In genomic region chr5:179912951-179913350, GRCh38 we compare ENCODE assay signal across 23 cellular contexts. TPM values are rescaled to one million over a fixed set of nuclear protein-coding genes. Genes with fewer than 3 reads are reported as not detected.
A peak's percentile ranks its signal among the peaks of the same experiment; 100 is the strongest.
DNase-seq lines count a peak whose midpoint lies in the region; ATAC-seq and TF ChIP-seq lines count a peak whose summit lies in the region.
"Had no signal": no experiment of that assay in that cellular context is flagged by ENCODE, and none has a peak within 500 bp of the region (broad histone marks: within the 10 kb centered on the region; RNA-seq: fewer than 3 reads in every experiment).

No MANE protein-coding gene starts in this region.

- H3K9me3 ChIP-seq in PC-9 (ENCODE audit: insufficient read depth, low read depth), result no peaks in the 10 kb centered on the region
- H3K9me3 ChIP-seq in prostate gland, result no peaks in the 10 kb centered on the region
- H3K9me3 ChIP-seq: right lobe of liver, SJCRH30 had no signal

- DNase-seq in CD14-positive monocyte (ENCODE audit: low spot score) (no peak), PC-9 (no peak), globus pallidus (ENCODE audit: low spot score) (peak; percentile 26), prostate gland (ENCODE audit: low spot score) (peak; percentile 74), omental fat pad (ENCODE audit: low spot score) (no peak), GDM1 (lab: John Stamatoyannopoulos, UW) (no peak), NCI-H510A (lab: John Stamatoyannopoulos, UW) (no peak)
- DNase-seq: activated CD8-positive, alpha-beta memory T cell treated with anti-CD3 and anti-CD28 coated beads, Interleukin-2, amount 10 ng/mL, durations not matched to agents 7 days and 5 days; activated effector memory CD4-positive, alpha-beta T cell treated with anti-CD3 and anti-CD28 coated beads, Interleukin-2, amount 50 U/mL, for 16 hours; amniotic stem cell; effector memory CD8-positive, alpha-beta T cell; NCI-H1105; NCI-H2107; NCI-H526 treated with DMSO at 0.1 percent for 48 hours; right lobe of liver; SJCRH30; stimulated activated naive CD8-positive, alpha-beta T cell treated with anti-CD3 and anti-CD28 coated beads, Interleukin-15, Interleukin-2, amounts not matched to agents 100 U/mL and 50 U/mL, for 24 hours; T-helper 2 cell had no signal

- no peak for TF ChIP-seq POLR2A in prostate gland (IDR thresholded peaks at IDR 0.05)

- no peaks in the 10 kb centered on the region for H3K36me3 Mint-ChIP-seq in CD14-positive monocyte
- H3K36me3 Mint-ChIP-seq: activated CD8-positive, alpha-beta memory T cell treated with anti-CD3 and anti-CD28 coated beads, Interleukin-2, amount 10 ng/mL, durations not matched to agents 7 days and 5 days; IgD-negative memory B cell; mesothelial cell of epicardium had no signal

- ATAC-seq in omental fat pad (ENCODE audit: low FRiP score), result no peak
- ATAC-seq in HG03565 (IDR thresholded peaks at IDR 0.05; ENCODE audit: unreplicated experiment), result no peak
- ATAC-seq: activated CD4-positive, CD25-positive, alpha-beta regulatory T cell treated with anti-CD3 and anti-CD28 coated beads, Interleukin-2, amount 50 U/mL, for 24 hours; activated CD8-positive, alpha-beta memory T cell treated with anti-CD3 and anti-CD28 coated beads, Interleukin-2, amount 10 ng/mL, durations not matched to agents 7 days and 5 days; effector memory CD8-positive, alpha-beta T cell; HCT116; stimulated activated naive CD8-positive, alpha-beta T cell treated with anti-CD3 and anti-CD28 coated beads, Interleukin-15, Interleukin-2, amounts not matched to agents 100 U/mL and 50 U/mL, for 24 hours had no signal

- H3K4me3 Mint-ChIP-seq in CD14-positive monocyte, result no peak overlapping the region
- H3K4me3 Mint-ChIP-seq: activated CD8-positive, alpha-beta memory T cell treated with anti-CD3 and anti-CD28 coated beads, Interleukin-2, amount 10 ng/mL, durations not matched to agents 7 days and 5 days; effector memory CD8-positive, alpha-beta T cell; IgD-negative memory B cell; mesothelial cell of epicardium had no signal

- no peaks in the 10 kb centered on the region for H3K9me2 ChIP-seq in PC-9 (ENCODE audit: insufficient read depth)

- H3K27ac Mint-ChIP-seq in CD14-positive monocyte, result peak overlapping the region; percentile 18 to 96 (median 94)
- H3K27ac Mint-ChIP-seq: activated CD8-positive, alpha-beta memory T cell treated with anti-CD3 and anti-CD28 coated beads, Interleukin-2, amount 10 ng/mL, durations not matched to agents 7 days and 5 days; effector memory CD8-positive, alpha-beta T cell; mesothelial cell of epicardium had no signal

- H3K36me3 ChIP-seq in PC-9 (ENCODE audit: low read depth), result no peaks in the 10 kb centered on the region
- H3K36me3 ChIP-seq in prostate gland, result no peaks in the 10 kb centered on the region
- H3K36me3 ChIP-seq: right lobe of liver, SJCRH30 had no signal

- H3K4me2 ChIP-seq in PC-9, result peak overlapping the region; percentile 79; the same call in 1 of the 2 replicates

- CTCF ChIA-PET in PC-9 (lab: Charles Lee), result interaction anchor here (0.6 kb wide), 1 partner anchor 87 kb away, joined by 3 read pairs; no protein-coding TSS in a partner anchor

- no peak overlapping the region for H3K4me3 ChIP-seq in PC-9
- no peak overlapping the region for H3K4me3 ChIP-seq in prostate gland
- H3K4me3 ChIP-seq: right lobe of liver, SJCRH30 had no signal

- peaks cover 16% of the 10 kb centered on the region for H3F3A ChIP-seq in PC-9 (ENCODE audit: insufficient read depth, low read depth)

- WGBS in prostate gland, result 25% methylated on average over 19 of the region's 19 CpGs

- no TSS peak for BruUV-seq in PC-9 (replicated peaks; lab: Mats Ljungman, UMichigan)

- H3K79me2 ChIP-seq in PC-9 (ENCODE audit: low read depth), result no peaks in the 10 kb centered on the region

- H4K20me1 ChIP-seq in PC-9 (ENCODE audit: insufficient read depth), result no peaks in the 10 kb centered on the region

- TF ChIP-seq CTCF in CD14-positive monocyte (IDR thresholded peaks at IDR 0.05) (no peak), PC-9 (conservative IDR thresholded peaks at IDR 0.05) (no peak), prostate gland (IDR thresholded peaks at IDR 0.05) (no peak), omental fat pad (IDR thresholded peaks at IDR 0.05) (no peak)

- H3K27ac ChIP-seq in PC-9 (peak overlapping the region; percentile 87), prostate gland (peak overlapping the region; percentile 3 to 18)
- H3K27ac ChIP-seq: right lobe of liver, SJCRH30 had no signal

- intact Hi-C loops in CD14-positive monocyte (cut with micrococcal nuclease) (loop anchor here in 1 of 2 donors (5.0 kb wide), 1 partner anchor 44 kb away; no protein-coding TSS in a partner anchor), PC-9 (cut with micrococcal nuclease; ENCODE audit: unreplicated experiment) (loop anchor here (5.0 kb wide), 1 partner anchor 159 kb away; the partner anchor contains the start of gene RNF130), prostate gland (cut with DNase I) (no loop called here)

- peaks cover 0 to 2% (median 0%) of the 10 kb centered on the region in 3 donors for H3K27me3 Mint-ChIP-seq in CD14-positive monocyte (ENCODE audit: low read depth in 3 of 3)
- H3K27me3 Mint-ChIP-seq: activated CD8-positive, alpha-beta memory T cell treated with anti-CD3 and anti-CD28 coated beads, Interleukin-2, amount 10 ng/mL, durations not matched to agents 7 days and 5 days had no signal

- H3K4me1 ChIP-seq in PC-9 (replicated peaks; ENCODE audit: insufficient read depth) (peaks cover 21% of the 10 kb centered on the region), prostate gland (replicated peaks) (peaks cover 11% of the 10 kb centered on the region)

- H3K9me3 Mint-ChIP-seq in CD14-positive monocyte, result peaks cover 0 to 2% (median 0%) of the 10 kb centered on the region in 7 donors
- H3K9me3 Mint-ChIP-seq: effector memory CD8-positive, alpha-beta T cell; IgD-negative memory B cell; mesothelial cell of epicardium had no signal

- POLR2A ChIA-PET in PC-9 (lab: Charles Lee; ENCODE audit: unreplicated experiment), result interaction anchor here (0.7 kb wide), 1 partner anchor 580 kb away, joined by 6 read pairs; no protein-coding TSS in a partner anchor

- H2AFZ ChIP-seq in PC-9, result no peak overlapping the region

- H3K4me1 Mint-ChIP-seq in CD14-positive monocyte, result peaks cover 44% of the 10 kb centered on the region
- H3K4me1 Mint-ChIP-seq: mesothelial cell of epicardium had no signal

- no peaks in the 10 kb centered on the region for H3K27me3 ChIP-seq in PC-9 (ENCODE audit: insufficient read depth, low read depth)
- no peaks in the 10 kb centered on the region for H3K27me3 ChIP-seq in prostate gland (replicated peaks; ENCODE audit: insufficient read depth)
- H3K27me3 ChIP-seq: right lobe of liver had no signal

RNA-seq across cellular contexts. Expression of gene TBC1D9B, which starts 5.3 kb away (rescaled TPM):
- 10 to 100 TPM; 13.4 to 26.3 TPM for polyA plus RNA-seq in CD14-positive monocyte
- total RNA-seq in PC-9 (2021) (118 and 148 TPM in 2 replicates), prostate gland (100 to 1,000 TPM in 1 of 2 donors, 10 to 100 TPM in 1; 64.1 to 163 TPM), omental fat pad (100 to 1,000 TPM in 2 of 4 donors, 10 to 100 TPM in 2; 85.4 to 114 (median 97.0) TPM)

RNA-seq across cellular contexts. Expression of gene MRNIP, which starts 54.3 kb away (rescaled TPM):
- 1 to 10 TPM; 1.2 to 1.4 TPM for polyA plus RNA-seq in CD14-positive monocyte
- 39.9 and 54.0 TPM in 2 replicates for total RNA-seq in PC-9 (2021)
- total RNA-seq in prostate gland, result 10 to 100 TPM; 30.0 to 55.2 TPM
- 10 to 100 TPM; 15.3 to 26.8 (median 17.7) TPM for total RNA-seq in omental fat pad

Comparison
In these comparisons a context has a peak if more than half of its experiments do, and no peak if none do; other contexts are left out.
1. DNase-seq: peak in globus pallidus (single experiment) and prostate gland (single experiment); none in CD14-positive monocyte (single experiment), PC-9 (0 of 2), omental fat pad (single experiment), GDM1 (single experiment) and NCI-H510A (single experiment).